ENCODE assay signal across 35 cellular contexts in the genomic region with DNA sequence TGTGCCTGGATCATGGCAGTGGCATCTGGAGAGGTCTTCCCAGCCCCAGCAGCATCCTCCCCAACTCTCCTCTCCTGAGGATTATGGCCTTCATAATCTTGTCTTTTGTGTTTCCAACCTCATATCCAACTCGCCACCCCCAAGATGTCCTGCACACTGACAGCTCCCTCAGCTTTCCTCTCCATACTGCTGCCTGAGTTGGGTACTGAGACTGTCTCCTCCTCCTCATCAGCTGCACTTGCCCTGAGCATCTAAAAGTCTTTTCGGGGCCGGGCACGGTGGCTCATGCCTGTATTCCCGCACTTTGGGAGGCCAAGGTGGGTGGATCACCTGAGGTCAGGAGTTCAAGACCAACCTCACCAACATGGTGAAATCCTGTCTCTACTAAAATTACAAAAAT. TPM values are rescaled to one million over a fixed set of nuclear protein-coding genes. Genes with fewer than 3 reads are reported as not detected.
A peak's percentile ranks its signal among the peaks of the same experiment; 100 is the strongest.
DNase-seq lines count a peak whose midpoint lies in the region; ATAC-seq and TF ChIP-seq lines count a peak whose summit lies in the region.
"Had no signal": no experiment of that assay in that cellular context is flagged by ENCODE, and none has a peak within 500 bp of the region (broad histone marks: within the 10 kb centered on the region; RNA-seq: fewer than 3 reads in every experiment).

No MANE protein-coding gene starts in this region.

- DNase-seq in Right ventricle myocardium inferior (ENCODE audit: missing footprints) (peak; percentile 26), left ventricle myocardium superior (no peak), thyroid gland (no peak), GM03348 (ENCODE audit: low spot score) (no peak), GM19240 (ENCODE audit: insufficient read length, low spot score) (no peak)
- DNase-seq in activated CD8-positive, alpha-beta memory T cell treated with anti-CD3 and anti-CD28 coated beads, Interleukin-2, amount 50 U/mL, for 48 hours, result peak; percentile 42
- DNase-seq: activated CD4-positive, alpha-beta T cell treated with anti-CD3 and anti-CD28 coated beads, Interleukin-2, amount 10 ng/mL, durations not matched to agents 7 days and 5 days; activated naive CD4-positive, alpha-beta T cell treated with anti-CD3 and anti-CD28 coated beads, Interleukin-2, amount 50 U/mL, for 16 hours; CD4-positive, alpha-beta memory T cell; DND-41; effector CD4-positive, alpha-beta T cell; immature natural killer cell; mesendoderm; NCI-H1092 treated with DMSO at 0.1 percent for 48 hours; NCI-H1694 treated with DMSO at 0.1 percent for 48 hours; NCI-H2171; NCI-H82; retina; stimulated activated CD8-positive, alpha-beta memory T cell treated with anti-CD3 and anti-CD28 coated beads, Interleukin-4, amount 100 ng/mL, for 48 hours; T1000; upper lobe of right lung had no signal

- TF ChIP-seq CTCF in neutrophil (IDR thresholded peaks at IDR 0.05), result no peak
- no peak for TF ChIP-seq CTCF in thyroid gland (IDR thresholded peaks at IDR 0.05)

- no peak for TF ChIP-seq POLR2A in thyroid gland (IDR thresholded peaks at IDR 0.05)

- H3K4me1 ChIP-seq in neutrophil (ENCODE audit: control insufficient read depth in 1 of 2, insufficient read depth in 1 of 2, low read depth in 1 of 2, low read length in 1 of 2), result peaks cover 94 to 97% of the 10 kb centered on the region in 2 experiments
- H3K4me1 ChIP-seq in thyroid gland, result no peaks in the 10 kb centered on the region
- H3K4me1 ChIP-seq: A549, parathyroid adenoma, SJSA1, upper lobe of right lung had no signal

- H3K9me3 ChIP-seq in neutrophil (no peaks in the 10 kb centered on the region), thyroid gland (no peaks in the 10 kb centered on the region)
- H3K9me3 ChIP-seq: SJSA1, upper lobe of right lung had no signal

- WGBS in thyroid gland, 2 donors, result 90 to 92% methylated on average over 5 of the region's 5 CpGs

- H3K27me3 ChIP-seq in neutrophil (no peaks in the 10 kb centered on the region), thyroid gland (no peaks in the 10 kb centered on the region)

- ATAC-seq in Right ventricle myocardium inferior (no peak), left ventricle myocardium superior (no peak), HG03045 (IDR thresholded peaks at IDR 0.05; ENCODE audit: unreplicated experiment) (no peak)
- ATAC-seq: A549, K562 had no signal

- peaks cover 17% of the 10 kb centered on the region for H3K36me3 ChIP-seq in neutrophil
- no peaks in the 10 kb centered on the region for H3K36me3 ChIP-seq in thyroid gland
- H3K36me3 ChIP-seq: SJSA1, upper lobe of right lung had no signal

- H3K27ac ChIP-seq in neutrophil (peak overlapping the region; percentile 100), thyroid gland (no peak overlapping the region)
- H3K27ac ChIP-seq: A549, GM23248, parathyroid adenoma, SJSA1, upper lobe of right lung, VCaP had no signal

- H3K4me3 ChIP-seq in neutrophil (ENCODE audit: low read depth in 1 of 2, low read length in 1 of 2) (peak overlapping the region; percentile 41 to 76), thyroid gland (replicated peaks in 1 of 3) (no peak overlapping the region)
- H3K4me3 ChIP-seq: A549, GM23248, K562, SJSA1, smooth muscle cell, upper lobe of right lung had no signal

- intact Hi-C loops in Right ventricle myocardium inferior (cut with DNase I), result no loop called here
- intact Hi-C loops in left ventricle myocardium superior (cut with micrococcal nuclease), result no loop called here
- intact Hi-C loops in thyroid gland (cut with DNase I), result no loop called here

RNA-seq across cellular contexts. Expression of gene CD300LB, which starts 2.0 kb away (rescaled TPM):
- total RNA-seq in Right ventricle myocardium inferior (0.19 TPM), left ventricle myocardium superior (0.25 TPM), thyroid gland (not detected)
- total RNA-seq: activated CD4-positive, alpha-beta T cell treated with anti-CD3 and anti-CD28 coated beads, Interleukin-2, amount 10 ng/mL, durations not matched to agents 7 days and 5 days; activated T-helper 1 cell treated with anti-CD3 and anti-CD28 coated beads, Interleukin-12 subunit alpha, Interleukin-12 subunit beta, Interleukin-2, Interleukin-4 antibody, amounts not matched to agents 30 ng/mL and 10 ng/mL and 1 ng/mL, durations not matched to agents 14 hours and 24 hours and 36 hours; glomerular endothelial cell; GM23248; K562; NCI-H460; neural crest cell; RPMI7951; SJSA1; smooth muscle cell had no signal

RNA-seq across cellular contexts. Expression of gene CD300C, which starts 16.7 kb away (rescaled TPM):
- total RNA-seq in Right ventricle myocardium inferior, result 1.2 TPM
- 0.82 TPM for total RNA-seq in left ventricle myocardium superior
- 1 to 10 TPM in 2 of 4 donors, under 1 TPM in 1, not detected in 1; 0.45 to 1.2 (median 1.1) TPM for total RNA-seq in thyroid gland
- total RNA-seq: CD4-positive, alpha-beta memory T cell; glomerular endothelial cell; K562; neural crest cell; RPMI7951; SJSA1; smooth muscle cell had no signal

RNA-seq across cellular contexts. Expression of gene CD300H, which starts 38.1 kb away (rescaled TPM):
- total RNA-seq in Right ventricle myocardium inferior, result not detected
- not detected for total RNA-seq in left ventricle myocardium superior
- total RNA-seq in thyroid gland, result not detected
- total RNA-seq: activated CD4-positive, alpha-beta T cell treated with anti-CD3 and anti-CD28 coated beads, Interleukin-2, amount 10 ng/mL, durations not matched to agents 7 days and 5 days; activated T-helper 1 cell treated with anti-CD3 and anti-CD28 coated beads, Interleukin-12 subunit alpha, Interleukin-12 subunit beta, Interleukin-2, Interleukin-4 antibody, amounts not matched to agents 30 ng/mL and 10 ng/mL and 1 ng/mL, durations not matched to agents 14 hours and 24 hours and 36 hours; CD4-positive, alpha-beta memory T cell; glomerular endothelial cell; GM23248; K562; NCI-H460; neural crest cell; RPMI7951; SJSA1; smooth muscle cell; upper lobe of right lung had no signal

Comparison
In these comparisons a context has a peak if more than half of its experiments do, and no peak if none do; other contexts are left out.
1. DNase-seq: peak in Right ventricle myocardium inferior (single experiment) and activated CD8-positive, alpha-beta memory T cell treated with anti-CD3 and anti-CD28 coated beads, Interleukin-2, amount 50 U/mL, for 48 hours (single experiment); none in left ventricle myocardium superior (single experiment), thyroid gland (0 of 2), GM03348 (single experiment) and GM19240 (single experiment).
2. H3K4me3 ChIP-seq: peak in neutrophil (2 of 2); none in thyroid gland (0 of 3).